In the genomic region with DNA sequence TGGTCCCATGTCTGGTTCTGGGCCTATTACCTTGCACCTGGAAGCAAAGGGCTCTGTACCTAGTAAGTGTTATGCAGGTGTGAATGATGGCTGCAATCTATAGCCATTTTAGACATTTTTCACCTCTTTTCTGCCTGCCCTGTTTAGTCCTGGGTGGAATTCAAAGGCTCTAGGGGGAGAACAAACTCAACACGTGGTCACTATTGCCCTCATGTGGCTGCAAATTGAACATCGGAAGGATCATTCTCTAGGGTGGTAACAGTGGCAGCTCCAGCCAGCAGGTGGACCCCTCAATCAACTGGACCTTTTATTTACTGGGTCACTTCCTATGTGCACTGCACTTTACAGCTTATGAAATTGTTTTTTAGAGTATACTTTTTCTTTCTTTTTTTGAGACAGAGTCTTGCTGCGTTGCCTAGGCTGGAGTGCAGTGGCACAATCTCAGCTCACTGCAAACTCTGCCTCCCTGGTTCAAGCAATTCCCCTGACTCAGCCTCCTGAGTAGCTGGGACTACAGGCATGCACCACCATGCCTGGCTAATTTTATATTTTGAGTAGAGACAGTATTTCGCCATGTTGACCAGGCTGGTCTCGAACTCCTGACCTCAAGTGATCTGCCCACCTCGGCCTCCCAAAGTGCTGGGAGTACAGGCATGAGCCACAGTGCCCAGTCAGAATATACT, we compare ENCODE assay signal across 8 cellular contexts. TPM values are rescaled to one million over a fixed set of nuclear protein-coding genes. Genes with fewer than 3 reads are reported as not detected.
DNase-seq lines count a peak whose midpoint lies in the region; FAIRE-seq and TF ChIP-seq lines count a peak whose summit lies in the region.
"Not testable (repeated sequence)": the region's sequence is repeated elsewhere in the genome, so short reads cannot be mapped to it uniquely, and the experiment has no call there.

No MANE protein-coding gene starts in this region.

- not testable (repeated sequence) for H4K91ac ChIP-seq in H1 (replicated peaks; ENCODE audit: insufficient read length, low read length)

- H3K27ac ChIP-seq in Peyer's patch; H1 (ENCODE audit: low read depth, low read length); kidney (ENCODE audit: low read depth in 2 of 2, low read length in 2 of 2): not testable (repeated sequence)

- not testable (repeated sequence) for H3K36me3 ChIP-seq in Peyer's patch; H1 (ENCODE audit: control insufficient read depth in 2 of 4, insufficient read depth in 4 of 4, low read length in 3 of 4); kidney (ENCODE audit: control insufficient read depth in 1 of 2, insufficient read depth in 2 of 2, low read length in 2 of 2)

- not testable (repeated sequence) for H4K8ac ChIP-seq in H1 (ENCODE audit: extremely low read depth, insufficient read depth, low read length)

- not testable (repeated sequence) for H3K79me2 ChIP-seq in H1 (ENCODE audit: control insufficient read depth in 1 of 2, insufficient read depth in 2 of 2, low read length in 2 of 2)

- not testable (repeated sequence) for H2AK5ac ChIP-seq in H1 (ENCODE audit: low read depth, low read length)

- not testable (repeated sequence) for TF ChIP-seq POLR2A in GM12892 (IDR thresholded peaks at IDR 0.05; ENCODE audit: low read depth, low read length); Peyer's patch (IDR thresholded peaks at IDR 0.05); H1 (IDR thresholded peaks at IDR 0.05; ENCODE audit: control extremely low read depth in 1 of 2, low read depth in 2 of 2, low read length in 2 of 2)

- intact Hi-C loops in kidney (cut with DNase I): not testable (repeated sequence)

- H3K9me3 ChIP-seq in Peyer's patch; H1 (ENCODE audit: insufficient read depth in 2 of 2, low read depth in 1 of 2, low read length in 1 of 2); kidney (ENCODE audit: control insufficient read depth in 1 of 2, low read length in 2 of 2): not testable (repeated sequence)

- not testable (repeated sequence) for H3K23ac ChIP-seq in H1 (ENCODE audit: insufficient read length)

- not testable (repeated sequence) for H2BK15ac ChIP-seq in H1 (ENCODE audit: low read length)

- not testable (repeated sequence) for H3K9ac ChIP-seq in H1 (replicated peaks in 1 of 4; ENCODE audit: extremely low read depth in 1 of 4, low read depth in 3 of 4, low read length in 3 of 4); kidney (ENCODE audit: low read length in 2 of 2)

- H3K14ac ChIP-seq in H1 (ENCODE audit: insufficient read length): not testable (repeated sequence)

- H3K4me3 ChIP-seq in Peyer's patch; H1 (ENCODE audit: extremely low read depth in 1 of 4, insufficient read depth in 2 of 4, low read depth in 3 of 4, low read length in 4 of 4); kidney (ENCODE audit: low read length in 2 of 2): not testable (repeated sequence)

- H4K5ac ChIP-seq in H1 (ENCODE audit: insufficient read length, low read depth, low read length): not testable (repeated sequence)

- DNase-seq in AG08396 (ENCODE audit: low spot score) (peak; percentile 63), GM12892 (ENCODE audit: insufficient read length) (peak; percentile 48), NCI-H1105 treated with DMSO at 0.1 percent for 48 hours (lab: John Stamatoyannopoulos, UW) (peak; percentile 74), Peyer's patch (peak in 2 of 3 donors; percentile 30 to 52), activated T-cell treated with anti-CD3 and anti-CD28 coated beads for 4 hours (peak; percentile 7), H1 (ENCODE audit: low read depth in 1 of 2, low spot score in 2 of 2) (peak; percentile 25 to 67), smooth muscle cell of the brain vasculature (ENCODE audit: low read depth, low spot score) (peak; percentile 20)
- DNase-seq in kidney: not testable (repeated sequence)

- FAIRE-seq in GM12892 (lab: Jason Lieb, UNC): peak; percentile 77
- peak; percentile 98 for FAIRE-seq in H1 (lab: Jason Lieb, UNC)
- FAIRE-seq in kidney (lab: Jason Lieb, UNC): not testable (repeated sequence)

- H2BK20ac ChIP-seq in H1 (ENCODE audit: low read length): not testable (repeated sequence)

- H2BK120ac ChIP-seq in H1 (replicated peaks; ENCODE audit: low read depth, low read length): not testable (repeated sequence)

- H3K56ac ChIP-seq in H1 (replicated peaks; ENCODE audit: insufficient read length, low read depth, low read length): not testable (repeated sequence)

- H3K79me1 ChIP-seq in H1 (ENCODE audit: low read depth, low read length): not testable (repeated sequence)

- H2BK5ac ChIP-seq in H1 (ENCODE audit: low read depth, low read length): not testable (repeated sequence)

- not testable (repeated sequence) for H4K20me1 ChIP-seq in H1 (replicated peaks in 1 of 2; ENCODE audit: control insufficient read depth in 1 of 2, insufficient read depth in 2 of 2, low read length in 2 of 2)

- not testable (repeated sequence) for H3K4me1 ChIP-seq in Peyer's patch; H1 (replicated peaks in 1 of 4; ENCODE audit: control insufficient read depth in 3 of 4, insufficient read depth in 4 of 4, low read length in 3 of 4); kidney (ENCODE audit: control insufficient read depth in 1 of 2, insufficient read depth in 1 of 2, low read depth in 1 of 2, low read length in 2 of 2)

- H2BK12ac ChIP-seq in H1 (ENCODE audit: low read depth, low read length): not testable (repeated sequence)

- not testable (repeated sequence) for H3K27me3 ChIP-seq in Peyer's patch; H1 (replicated peaks in 1 of 4; ENCODE audit: control insufficient read depth in 3 of 4, extremely low read depth in 1 of 4, insufficient read depth in 3 of 4, low read length in 3 of 4)

- TF ChIP-seq EP300 in H1 (IDR thresholded peaks at IDR 0.05; ENCODE audit: borderline replicate concordance in 1 of 2, low read depth in 2 of 2, low read length in 2 of 2): not testable (repeated sequence)

- H3K23me2 ChIP-seq in H1 (ENCODE audit: low read depth, low read length): not testable (repeated sequence)

- H2AFZ ChIP-seq in H1 (ENCODE audit: low read length): peak overlapping the region; percentile 82; the same call in 1 of the 2 replicates

- not testable (repeated sequence) for H3K4ac ChIP-seq in H1 (replicated peaks; ENCODE audit: insufficient read length, low read depth, low read length)

- H3K18ac ChIP-seq in H1 (ENCODE audit: extremely low read depth, low read length): not testable (repeated sequence)

- TF ChIP-seq CTCF in Peyer's patch (IDR thresholded peaks at IDR 0.05): peak; percentile 32 to 64 (median 49)
- TF ChIP-seq CTCF in H1 (IDR thresholded peaks at IDR 0.05; ENCODE audit: control extremely low read depth in 1 of 3, insufficient read depth in 1 of 3, low read depth in 1 of 3, low read length in 3 of 3): peak; percentile 86 to 100 (median 99)
- TF ChIP-seq CTCF in kidney (IDR thresholded peaks at IDR 0.05; ENCODE audit: borderline replicate concordance, extremely low read depth, insufficient read depth): peak; percentile 59

- H3K4me2 ChIP-seq in H1 (ENCODE audit: insufficient read depth in 1 of 2, low read depth in 2 of 2, low read length in 2 of 2): not testable (repeated sequence)

- WGBS in H1 (ENCODE audit: extremely low coverage in 1 of 2, insufficient coverage in 1 of 2, insufficient read length in 1 of 2, insufficient replicate concordance in 2 of 2, low coverage in 1 of 2, low lambda C conversion rate in 2 of 2, missing lambda C conversion rate in 1 of 2), 2 experiments: 21% methylated on average over 6 of the region's 6 CpGs; no CpG with 5 or more reads in 1 of the 2 experiments

- TF ChIP-seq RAD21 in H1 (IDR thresholded peaks at IDR 0.05 in 1 of 2, conservative IDR thresholded peaks at IDR 0.05 in 1 of 2; ENCODE audit: low read depth in 2 of 2, low read length in 2 of 2): peak; percentile 97 to 99

- CTCF ChIA-PET in H1 (lab: Charles Lee; ENCODE audit: partially characterized antibody): interaction anchor here (0.5 to 4.7 kb wide), 67 partner anchors 9 to 224 kb away, joined by 3 to 32 read pairs (median 4); a partner anchor contains a TSS

- POLR2A ChIA-PET in H1 (lab: Charles Lee; ENCODE audit: partially characterized antibody): not testable (repeated sequence)

TF ChIP-seq in H1, 55 proteins besides CTCF, POLR2A, EP300 and RAD21 (continues in another document):
- TF ChIP-seq SIN3A (conservative IDR thresholded peaks at IDR 0.05 in 1 of 2, IDR thresholded peaks at IDR 0.05 in 1 of 2; ENCODE audit: low read depth in 1 of 2, low read length in 2 of 2): 0 out of 4 replicates have a peak, but pooled peaks of 1 of the 2 experiments have one; percentile 31

RNA-seq across cellular contexts. Expression of a gene that starts 16.6 kb away (rescaled TPM):
- polyA plus RNA-seq in GM12892 (2012; ENCODE audit: missing spikeins): not detected
- total RNA-seq in Peyer's patch (not detected), kidney (not detected)
- total RNA-seq in H1 (2021; fragmentation: NEBNext Ultra II Directional; extraction: Animal tissue kit (Norgen Biotek cat#: 25700)): not detected in 2 replicates
- polyA plus RNA-seq in H1 (2011; rRNA removed) (0.17 TPM in 1 of 2 replicates, not detected in the other), kidney (ENCODE audit: insufficient read depth, low read depth, low replicate concordance) (not detected)
- not detected for polyA plus RNA-seq in H1 (2011; cell fraction: cytosol; rRNA removed)
- polyA plus RNA-seq in H1 (2011; cell fraction: nucleus; rRNA removed): 0.31 TPM
- 0.11 TPM in 1 of 4 replicates, not detected in the others for polyA plus RNA-seq in H1 (2012, experiment 1 of 2)
- polyA plus RNA-seq in H1 (2012, experiment 2 of 2): not detected
- polyA plus RNA-seq in H1 (2013, experiment 1 of 2): not detected
- polyA plus RNA-seq in H1 (2013, experiment 2 of 2): 0.11 TPM
- not detected in 2 replicates for polyA minus RNA-seq in H1 (2011; rRNA and poly(A)+ RNA removed)
- polyA minus RNA-seq in H1 (2011; cell fraction: cytosol; rRNA and poly(A)+ RNA removed): not detected
- polyA minus RNA-seq in H1 (2011; cell fraction: nucleus; rRNA and poly(A)+ RNA removed): not detected

RNA-seq across cellular contexts. Expression of a gene that starts 42.3 kb away (rescaled TPM):
- polyA plus RNA-seq in GM12892 (2012; ENCODE audit: missing spikeins): not detected
- total RNA-seq in Peyer's patch (not detected), kidney (not detected)
- not detected in 2 replicates for total RNA-seq in H1 (2021; fragmentation: NEBNext Ultra II Directional; extraction: Animal tissue kit (Norgen Biotek cat#: 25700))
- polyA plus RNA-seq in H1 (2011; rRNA removed) (0.16 TPM in 1 of 2 replicates, not detected in the other), kidney (ENCODE audit: insufficient read depth, low read depth, low replicate concordance) (not detected)
- not detected for polyA plus RNA-seq in H1 (2011; cell fraction: cytosol; rRNA removed)
- 0.31 TPM for polyA plus RNA-seq in H1 (2011; cell fraction: nucleus; rRNA removed)
- not detected in 4 replicates for polyA plus RNA-seq in H1 (2012, experiment 1 of 2)
- polyA plus RNA-seq in H1 (2012, experiment 2 of 2): not detected
- not detected for polyA plus RNA-seq in H1 (2013, experiment 1 of 2)
- polyA plus RNA-seq in H1 (2013, experiment 2 of 2): not detected
- polyA minus RNA-seq in H1 (2011; rRNA and poly(A)+ RNA removed): not detected in 2 replicates
- polyA minus RNA-seq in H1 (2011; cell fraction: cytosol; rRNA and poly(A)+ RNA removed): not detected
- not detected for polyA minus RNA-seq in H1 (2011; cell fraction: nucleus; rRNA and poly(A)+ RNA removed)

Comparison
In these comparisons a context has a peak if more than half of its experiments do, and no peak if none do; other contexts are left out.
1. CTCF ChIP-seq: peak in every context shown above with its lines; median percentile 99 in H1; 59 in kidney; 49 in Peyer's patch.